ENCODE assay signal across 11 cellular contexts in genomic region chr16:81237282-81237681, GRCh38. TPM values are rescaled to one million over a fixed set of nuclear protein-coding genes. Genes with fewer than 3 reads are reported as not detected.
DNase-seq lines count a peak whose midpoint lies in the region; ATAC-seq and TF ChIP-seq lines count a peak whose summit lies in the region.
"Had no signal": no experiment of that assay in that cellular context is flagged by ENCODE, and none has a peak within 500 bp of the region (broad histone marks: within the 10 kb centered on the region; RNA-seq: fewer than 3 reads in every experiment).

No MANE protein-coding gene starts in this region.

- H3K27ac ChIP-seq in colonic mucosa: peak overlapping the region; percentile 71
- peak overlapping the region; percentile 62 for H3K27ac ChIP-seq in skeletal muscle tissue (ENCODE audit: low read depth, low read length)

- peak; percentile 81 for ATAC-seq in left colon
- no peak for ATAC-seq in GM18907 (IDR thresholded peaks at IDR 0.05; ENCODE audit: unreplicated experiment)
- no peak for ATAC-seq in HG03159 (IDR thresholded peaks at IDR 0.05; ENCODE audit: unreplicated experiment)
- ATAC-seq: natural killer cell treated with Interleukin-12 subunit alpha and Interleukin-12 subunit beta and Interleukin-15 and Interleukin-18, amount 100 ng/mL, for 72 hours had no signal

- no peak overlapping the region for H3K4me3 ChIP-seq in colonic mucosa
- H3K4me3 ChIP-seq in skeletal muscle tissue (ENCODE audit: low read length in 3 of 3): no peak overlapping the region
- H3K4me3 ChIP-seq in HAP-1: no peak overlapping the region

- H3K9me3 ChIP-seq in colonic mucosa (no peaks in the 10 kb centered on the region), skeletal muscle tissue (ENCODE audit: control insufficient read depth in 3 of 3, low read length in 3 of 3) (no peaks in the 10 kb centered on the region), HAP-1 (no peaks in the 10 kb centered on the region)

- in situ Hi-C loops in HAP-1 (cut with MboI; ENCODE audit: low sequenced_read_pairs): no loop called here

- peak; percentile 23 for DNase-seq in NCI-H1092 treated with DMSO at 0.1 percent for 48 hours (lab: John Stamatoyannopoulos, UW)
- DNase-seq in colonic mucosa: peak; percentile 37
- peak; percentile 60 to 85 for DNase-seq in left colon
- DNase-seq in cerebellum (ENCODE audit: low spot score): no peak
- no peak for DNase-seq in HAP-1 (ENCODE audit: low spot score in 2 of 2)
- DNase-seq: activated CD8-positive, alpha-beta memory T cell treated with anti-CD3 and anti-CD28 coated beads, Interleukin-2, amount 50 U/mL, for 4 hours; T-helper 9 cell had no signal

- H3K4me1 ChIP-seq in colonic mucosa (no peaks in the 10 kb centered on the region), skeletal muscle tissue (ENCODE audit: control insufficient read depth in 3 of 3, insufficient read depth in 3 of 3, low read length in 3 of 3) (peaks cover 3 to 14% (median 13%) of the 10 kb centered on the region in 3 donors), HAP-1 (peaks cover 22% of the 10 kb centered on the region)

- H3K27me3 ChIP-seq in colonic mucosa (no peaks in the 10 kb centered on the region), skeletal muscle tissue (ENCODE audit: control insufficient read depth in 3 of 3, insufficient read depth in 3 of 3, low read length in 3 of 3) (no peaks in the 10 kb centered on the region), HAP-1 (ENCODE audit: low read depth) (no peaks in the 10 kb centered on the region)

- H3K36me3 ChIP-seq in colonic mucosa (no peaks in the 10 kb centered on the region), skeletal muscle tissue (ENCODE audit: control insufficient read depth in 3 of 3, insufficient read depth in 3 of 3, low read length in 3 of 3) (no peaks in the 10 kb centered on the region), HAP-1 (replicated peaks) (no peaks in the 10 kb centered on the region)

- intact Hi-C loops in colonic mucosa (cut with DNase I) (no loop called here), left colon (cut with DNase I, micrococcal nuclease) (no loop called here)

- no peak overlapping the region for H3K9ac ChIP-seq in colonic mucosa (ENCODE audit: low read depth in 2 of 2, low read length in 2 of 2)
- peak overlapping the region in 1 of 3 donors; percentile 52 for H3K9ac ChIP-seq in skeletal muscle tissue (ENCODE audit: low read depth in 1 of 3, low read length in 3 of 3)

- TF ChIP-seq CTCF in colonic mucosa (IDR thresholded peaks at IDR 0.05): no peak

RNA-seq across cellular contexts. Expression of gene BCO1, which starts 1.2 kb away (rescaled TPM):
- 1 to 10 TPM; 2.1 to 6.1 TPM for total RNA-seq in colonic mucosa
- total RNA-seq in left colon: 1 to 10 TPM; 4.0 to 5.1 TPM
- not detected for total RNA-seq in skeletal muscle tissue
- 0.27 TPM for total RNA-seq in cerebellum
- total RNA-seq: natural killer cell treated with Interleukin-12 subunit alpha and Interleukin-12 subunit beta and Interleukin-15 and Interleukin-18, amount 100 ng/mL, for 72 hours had no signal

Comparison
In these comparisons a context has a peak if more than half of its experiments do, and no peak if none do; other contexts are left out.
1. DNase-seq: peak in NCI-H1092 treated with DMSO at 0.1 percent for 48 hours (single experiment), colonic mucosa (single experiment) and left colon (2 of 2); none in cerebellum (single experiment) and HAP-1 (0 of 2).